8 cellular contexts compared by ENCODE assay signal in genomic region chr4:825063-825968, GRCh38. TPM values are rescaled to one million over a fixed set of nuclear protein-coding genes. Genes with fewer than 3 reads are reported as not detected.
DNase-seq lines count a peak whose midpoint lies in the region; ATAC-seq, FAIRE-seq and TF ChIP-seq lines count a peak whose summit lies in the region.

No MANE protein-coding gene starts in this region.

- peaks cover 5% of the 10 kb centered on the region for H3K36me3 Mint-ChIP-seq in brain

- peak overlapping the region; percentile 74 for H3K4me3 ChIP-seq in BE2C (ENCODE audit: low read depth, low read length)

- H3K36me3 ChIP-seq in BE2C = peaks cover 44% of the 10 kb centered on the region

- H3K9me3 ChIP-seq in BE2C = no peaks in the 10 kb centered on the region

- no peak for TF ChIP-seq CTCF in BE2C (IDR thresholded peaks at IDR 0.05; ENCODE audit: low read depth, low read length)
- TF ChIP-seq CTCF in brain (conservative IDR thresholded peaks at IDR 0.05) = no peak

- ATAC-seq in left colon = peak; percentile 52
- ATAC-seq in GM19328 (IDR thresholded peaks at IDR 0.05; ENCODE audit: unreplicated experiment) = no peak
- ATAC-seq in GM21367 (IDR thresholded peaks at IDR 0.05; ENCODE audit: unreplicated experiment) = no peak

- H3K27me3 Mint-ChIP-seq in brain = peaks cover 38% of the 10 kb centered on the region

- H3K4me3 Mint-ChIP-seq in brain = peak overlapping the region; percentile 52 to 78 (median 73)

- TF ChIP-seq POLR2A in GM12891 (IDR thresholded peaks at IDR 0.05; ENCODE audit: low read depth, low read length) = no peak

- H3K4me1 Mint-ChIP-seq in brain = peaks cover 27% of the 10 kb centered on the region

- H3K27ac Mint-ChIP-seq in brain = no peak overlapping the region

- intact Hi-C loops in left colon (cut with DNase I, micrococcal nuclease) = no loop called here

- peak; percentile 43 for DNase-seq in BE2C
- peak; percentile 38 for DNase-seq in HPDE6-E6E7 (ENCODE audit: extremely low spot score)
- peak in 1 of 2 donors; percentile 23 for DNase-seq in left colon
- DNase-seq in SW480 (ENCODE audit: low spot score) = no peak
- DNase-seq in GM12891 (ENCODE audit: insufficient read length, low spot score) = no peak

- H3K4me1 ChIP-seq in BE2C = peaks cover 17% of the 10 kb centered on the region

- H3K9me3 Mint-ChIP-seq in brain = peaks cover 0 to 7% (median 0%) of the 10 kb centered on the region in 5 experiments

- FAIRE-seq in GM12891 (lab: Jason Lieb, UNC) = no peak

- H3K27me3 ChIP-seq in BE2C = no peaks in the 10 kb centered on the region

TF ChIP-seq in GM12891, 5 proteins besides CTCF, POLR2A, EP300 and RAD21:
- no peak for TF ChIP-seq POLR2AphosphoS5 (IDR thresholded peaks at IDR 0.05; ENCODE audit: low read depth, low read length)
- no peak for TF ChIP-seq TAF1 (IDR thresholded peaks at IDR 0.05; ENCODE audit: low read depth, low read length)
- TF ChIP-seq POU2F2 (IDR thresholded peaks at IDR 0.05; ENCODE audit: low read depth, low read length) = no peak
- no peak for TF ChIP-seq SPI1 (IDR thresholded peaks at IDR 0.05; ENCODE audit: low read depth, low read length)
- no peak for TF ChIP-seq PAX5 (IDR thresholded peaks at IDR 0.05; ENCODE audit: insufficient read depth, low read length, severe bottlenecking)

RNA-seq across cellular contexts. Expression of gene CPLX1, which starts 0.6 kb away (rescaled TPM):
- 71.1 TPM for polyA plus RNA-seq in BE2C (2012; ENCODE audit: insufficient read depth, insufficient read length, low read depth)
- 89.5 TPM for polyA plus RNA-seq in brain (ENCODE audit: insufficient read depth, low read depth, low replicate concordance)
- total RNA-seq in left colon = 1 to 10 TPM; 2.7 to 3.5 TPM
- polyA plus RNA-seq in GM12891 (2012; ENCODE audit: low read depth, missing spikeins) = 0.73 TPM

Comparison
In these comparisons a context has a peak if more than half of its experiments do, and no peak if none do; other contexts are left out.
1. DNase-seq: peak in BE2C (single experiment) and HPDE6-E6E7 (single experiment); none in SW480 (single experiment) and GM12891 (single experiment).